Comparison of ENCODE assay signal across 8 cellular contexts in genomic region chr13:68304287-68304893, GRCh38.
DNase-seq lines count a peak whose midpoint lies in the region; ATAC-seq lines count a peak whose summit lies in the region.

No MANE protein-coding gene starts in this region.

- DNase-seq in NCI-H510A treated with DMSO at 0.1 percent for 48 hours (lab: John Stamatoyannopoulos, UW) = peak; percentile 10
- DNase-seq in NCI-H510A (lab: John Stamatoyannopoulos, UW) = no peak
- DNase-seq in OCI-M1 (lab: John Stamatoyannopoulos, UW) = peak; percentile 78
- peak; percentile 6 for DNase-seq in foreskin melanocyte
- no peak for DNase-seq in GOT3 (lab: John Stamatoyannopoulos, UW)

- ATAC-seq in HG03025 (IDR thresholded peaks at IDR 0.05; ENCODE audit: low FRiP score, unreplicated experiment) (peak; percentile 80), GM21528 (IDR thresholded peaks at IDR 0.05; ENCODE audit: low FRiP score, unreplicated experiment) (no peak), HG03280 (IDR thresholded peaks at IDR 0.05; ENCODE audit: unreplicated experiment) (no peak)

Comparison
In these comparisons a context has a peak if more than half of its experiments do, and no peak if none do; other contexts are left out.
1. DNase-seq: peak in NCI-H510A treated with DMSO at 0.1 percent for 48 hours (single experiment), OCI-M1 (single experiment) and foreskin melanocyte (single experiment); none in NCI-H510A (single experiment) and GOT3 (single experiment).